1 cellular context compared by ENCODE assay signal in genomic region chr2:46389417-46389916, GRCh38.
A peak's percentile ranks its signal among the peaks of the same experiment; 100 is the strongest.
TF ChIP-seq lines count a peak whose summit lies in the region.

No MANE protein-coding gene starts in this region.

TF ChIP-seq in HepG2, 621 proteins besides CTCF, POLR2A, EP300 and RAD21 (continued from another document and continues in another):
- TF ChIP-seq FOXP4 (CRISPR knock-in tag; IDR thresholded peaks at IDR 0.05), result no peak
- TF ChIP-seq PPARG (CRISPR knock-in tag; conservative IDR thresholded peaks at IDR 0.05), result no peak
- no peak for TF ChIP-seq ZHX1 (CRISPR knock-in tag; IDR thresholded peaks at IDR 0.05; ENCODE audit: low read depth)
- TF ChIP-seq HOXA7 (CRISPR knock-in tag; IDR thresholded peaks at IDR 0.05), result no peak
- TF ChIP-seq ATRX (CRISPR knock-in tag; IDR thresholded peaks at IDR 0.05; ENCODE audit: borderline replicate concordance), result no peak
- no peak for TF ChIP-seq ZNF577 (CRISPR knock-in tag; IDR thresholded peaks at IDR 0.05; ENCODE audit: borderline replicate concordance, low read depth)
- TF ChIP-seq FOXK2 (IDR thresholded peaks at IDR 0.05), result no peak
- no peak for TF ChIP-seq AGO1 (IDR thresholded peaks at IDR 0.05; ENCODE audit: low read depth, low read length, poor library complexity, severe bottlenecking)
- TF ChIP-seq ZNF235 (CRISPR knock-in tag; IDR thresholded peaks at IDR 0.05; ENCODE audit: borderline replicate concordance), result no peak
- TF ChIP-seq ZFP1 (CRISPR knock-in tag; IDR thresholded peaks at IDR 0.05), result no peak
- TF ChIP-seq NR1H2 (CRISPR knock-in tag; IDR thresholded peaks at IDR 0.05; ENCODE audit: borderline replicate concordance, low read depth), result no peak
- no peak for TF ChIP-seq ZSCAN20 (CRISPR knock-in tag; IDR thresholded peaks at IDR 0.05; ENCODE audit: borderline replicate concordance)
- no peak for TF ChIP-seq LCORL (IDR thresholded peaks at IDR 0.05)
- TF ChIP-seq LCORL (CRISPR knock-in tag; IDR thresholded peaks at IDR 0.05), result 0 out of 2 replicates have a peak, but pooled peaks have one; percentile 32
- TF ChIP-seq HINFP (CRISPR knock-in tag; IDR thresholded peaks at IDR 0.05; ENCODE audit: low read depth), result no peak
- TF ChIP-seq SRY (CRISPR knock-in tag; IDR thresholded peaks at IDR 0.05), result no peak
- TF ChIP-seq TFE3 (CRISPR knock-in tag; IDR thresholded peaks at IDR 0.05), result no peak
- 0 out of 2 replicates have a peak, but pooled peaks have one; percentile 45 for TF ChIP-seq ZNF274 (CRISPR knock-in tag; IDR thresholded peaks at IDR 0.05)
- TF ChIP-seq ONECUT2 (CRISPR knock-in tag; IDR thresholded peaks at IDR 0.05), result no peak
- TF ChIP-seq HMGXB4 (CRISPR knock-in tag; IDR thresholded peaks at IDR 0.05; ENCODE audit: borderline replicate concordance in 1 of 2, low read depth in 1 of 2), result no peak
- TF ChIP-seq ELF3 (CRISPR knock-in tag; IDR thresholded peaks at IDR 0.05), result no peak
- no peak for TF ChIP-seq TEAD2 (CRISPR knock-in tag; IDR thresholded peaks at IDR 0.05)
- TF ChIP-seq ATF4 (CRISPR knock-in tag; IDR thresholded peaks at IDR 0.05), result no peak
- no peak for TF ChIP-seq RERE (CRISPR knock-in tag; IDR thresholded peaks at IDR 0.05; ENCODE audit: low read depth)
- TF ChIP-seq CREB1 (IDR thresholded peaks at IDR 0.05), result no peak
- TF ChIP-seq CREB1 (CRISPR knock-in tag; IDR thresholded peaks at IDR 0.05), result no peak
- TF ChIP-seq ZNF329 (CRISPR knock-in tag; IDR thresholded peaks at IDR 0.05; ENCODE audit: low read depth), result no peak
- no peak for TF ChIP-seq HNRNPUL1 (IDR thresholded peaks at IDR 0.05; ENCODE audit: low read depth, low read length)
- no peak for TF ChIP-seq NR2F6 (IDR thresholded peaks at IDR 0.05)
- TF ChIP-seq NR2F6 (CRISPR knock-in tag; IDR thresholded peaks at IDR 0.05), result no peak
- no peak for TF ChIP-seq RBM22 (optimal IDR thresholded peaks at IDR 0.05; ENCODE audit: low read length)
- TF ChIP-seq KDM1A (CRISPR knock-in tag; IDR thresholded peaks at IDR 0.05), result no peak
- no peak for TF ChIP-seq NFYC (CRISPR knock-in tag; IDR thresholded peaks at IDR 0.05)
- no peak for TF ChIP-seq ATF1 (CRISPR knock-in tag; IDR thresholded peaks at IDR 0.05)
- no peak for TF ChIP-seq ZNF800 (CRISPR knock-in tag; IDR thresholded peaks at IDR 0.05)
- TF ChIP-seq ZNF850 (CRISPR knock-in tag; conservative IDR thresholded peaks at IDR 0.05), result no peak
- TF ChIP-seq HOXD1 (CRISPR knock-in tag; IDR thresholded peaks at IDR 0.05), result no peak
- no peak for TF ChIP-seq ZNF432 (CRISPR knock-in tag; IDR thresholded peaks at IDR 0.05; ENCODE audit: borderline replicate concordance)
- no peak for TF ChIP-seq MTF1 (CRISPR knock-in tag; IDR thresholded peaks at IDR 0.05)
- TF ChIP-seq POLR2AphosphoS5 (IDR thresholded peaks at IDR 0.05; ENCODE audit: low read depth, low read length), result no peak
- no peak for TF ChIP-seq MEIS1 (CRISPR knock-in tag; IDR thresholded peaks at IDR 0.05; ENCODE audit: borderline replicate concordance)
- no peak for TF ChIP-seq SNAPC5 (CRISPR knock-in tag; IDR thresholded peaks at IDR 0.05; ENCODE audit: borderline replicate concordance)
- TF ChIP-seq ZNF564 (CRISPR knock-in tag; IDR thresholded peaks at IDR 0.05), result no peak
- TF ChIP-seq TEAD3 (CRISPR knock-in tag; optimal IDR thresholded peaks at IDR 0.05; ENCODE audit: borderline replicate concordance), result no peak
- TF ChIP-seq GRHL1 (CRISPR knock-in tag; conservative IDR thresholded peaks at IDR 0.05), result no peak
- no peak for TF ChIP-seq ZNF326 (CRISPR knock-in tag; IDR thresholded peaks at IDR 0.05; ENCODE audit: borderline replicate concordance)
- TF ChIP-seq NKX3-1 (CRISPR knock-in tag; IDR thresholded peaks at IDR 0.05), result no peak
- no peak for TF ChIP-seq GTF3A (CRISPR knock-in tag; conservative IDR thresholded peaks at IDR 0.05)
- no peak for TF ChIP-seq HCFC1 (IDR thresholded peaks at IDR 0.05; ENCODE audit: low read depth, low read length)
